In genomic region chr2:208334230-208334629, GRCh38 we compare ENCODE assay signal across 21 cellular contexts.
DNase-seq lines count a peak whose midpoint lies in the region; ATAC-seq and TF ChIP-seq lines count a peak whose summit lies in the region.
"Had no signal": no experiment of that assay in that cellular context is flagged by ENCODE, and none has a peak within 500 bp of the region (broad histone marks: within the 10 kb centered on the region; RNA-seq: fewer than 3 reads in every experiment).

No MANE protein-coding gene starts in this region.

- intact Hi-C loops in Caco-2 (cut with micrococcal nuclease; ENCODE audit: unreplicated experiment): loop anchor here (10.0 kb wide), 1 partner anchor 159 kb away; no protein-coding TSS in a partner anchor
- intact Hi-C loops in activated T-helper 1 cell treated with anti-CD3 and anti-CD28 coated beads, Interleukin-12 subunit alpha, Interleukin-12 subunit beta, Interleukin-2, Interleukin-4 antibody, amounts not matched to agents 30 ng/mL and 10 ng/mL and 1 ng/mL, durations not matched to agents 14 hours and 24 hours and 36 hours (cut with micrococcal nuclease): no loop called here

- peak; percentile 24 for ATAC-seq in stimulated activated effector memory CD8-positive, alpha-beta T cell treated with anti-CD3 and anti-CD28 coated beads, Interleukin-12 subunit alpha, Interleukin-12 subunit beta, amount 100 ng/mL, for 72 hours
- ATAC-seq in activated CD4-positive, CD25-positive, alpha-beta regulatory T cell treated with anti-CD3 and anti-CD28 coated beads, Interleukin-2, amount 50 U/mL, for 24 hours: no peak
- ATAC-seq: left cardiac atrium, Right ventricle myocardium inferior had no signal

- H3K27me3 ChIP-seq in Caco-2 (replicated peaks; ENCODE audit: control insufficient read depth, insufficient read depth, low read length): no peaks in the 10 kb centered on the region

- BruUV-seq in Caco-2 (replicated peaks; lab: Mats Ljungman, UMichigan): no TSS peak

- TF ChIP-seq CTCF in Caco-2 (IDR thresholded peaks at IDR 0.05; ENCODE audit: insufficient read depth in 1 of 2, low read depth in 1 of 2, low read length in 1 of 2, severe bottlenecking in 1 of 2, unreplicated experiment in 1 of 2): no peak

- peaks cover 9% of the 10 kb centered on the region for H3K36me3 Mint-ChIP-seq in Caco-2 (ENCODE audit: insufficient read depth, unreplicated experiment)
- H3K36me3 Mint-ChIP-seq in activated T-helper 1 cell treated with anti-CD3 and anti-CD28 coated beads, Interleukin-12 subunit alpha, Interleukin-12 subunit beta, Interleukin-2, Interleukin-4 antibody, amounts not matched to agents 30 ng/mL and 10 ng/mL and 1 ng/mL, durations not matched to agents 14 hours and 24 hours and 36 hours (ENCODE audit: low read depth): peaks cover 31% of the 10 kb centered on the region
- peaks cover 86% of the 10 kb centered on the region for H3K36me3 Mint-ChIP-seq in stimulated activated effector memory CD8-positive, alpha-beta T cell treated with anti-CD3 and anti-CD28 coated beads, Interleukin-12 subunit alpha, Interleukin-12 subunit beta, amount 100 ng/mL, for 72 hours

- no peaks in the 10 kb centered on the region for H3K9me3 ChIP-seq in Caco-2
- H3K9me3 ChIP-seq: prostate gland, thoracic aorta had no signal

- H3K4me3 ChIP-seq in Caco-2 (ENCODE audit: low read depth, low read length): no peak overlapping the region
- H3K4me3 ChIP-seq: prostate gland, thoracic aorta had no signal

- no peaks in the 10 kb centered on the region; the same call in 1 of the 2 replicates for H3K36me3 ChIP-seq in Caco-2 (ENCODE audit: control insufficient read depth, insufficient read depth, low read length)

- peaks cover 7% of the 10 kb centered on the region for H3K4me1 Mint-ChIP-seq in Caco-2 (ENCODE audit: low read depth, unreplicated experiment)
- H3K4me1 Mint-ChIP-seq in activated T-helper 1 cell treated with anti-CD3 and anti-CD28 coated beads, Interleukin-12 subunit alpha, Interleukin-12 subunit beta, Interleukin-2, Interleukin-4 antibody, amounts not matched to agents 30 ng/mL and 10 ng/mL and 1 ng/mL, durations not matched to agents 14 hours and 24 hours and 36 hours (ENCODE audit: low read depth): no peaks in the 10 kb centered on the region
- H3K4me1 Mint-ChIP-seq in stimulated activated effector memory CD8-positive, alpha-beta T cell treated with anti-CD3 and anti-CD28 coated beads, Interleukin-12 subunit alpha, Interleukin-12 subunit beta, amount 100 ng/mL, for 72 hours: peaks cover 5% of the 10 kb centered on the region
- H3K4me1 Mint-ChIP-seq: brain, neural crest cell had no signal

- H3K4me3 Mint-ChIP-seq in Caco-2 (ENCODE audit: unreplicated experiment): no peak overlapping the region
- no peak overlapping the region for H3K4me3 Mint-ChIP-seq in activated T-helper 1 cell treated with anti-CD3 and anti-CD28 coated beads, Interleukin-12 subunit alpha, Interleukin-12 subunit beta, Interleukin-2, Interleukin-4 antibody, amounts not matched to agents 30 ng/mL and 10 ng/mL and 1 ng/mL, durations not matched to agents 14 hours and 24 hours and 36 hours
- no peak overlapping the region for H3K4me3 Mint-ChIP-seq in stimulated activated effector memory CD8-positive, alpha-beta T cell treated with anti-CD3 and anti-CD28 coated beads, Interleukin-12 subunit alpha, Interleukin-12 subunit beta, amount 100 ng/mL, for 72 hours
- H3K4me3 Mint-ChIP-seq: brain, HFFc6, neural crest cell had no signal

- no peak overlapping the region for H3K27ac Mint-ChIP-seq in Caco-2 (ENCODE audit: unreplicated experiment)
- peak overlapping the region; percentile 13 for H3K27ac Mint-ChIP-seq in activated T-helper 1 cell treated with anti-CD3 and anti-CD28 coated beads, Interleukin-12 subunit alpha, Interleukin-12 subunit beta, Interleukin-2, Interleukin-4 antibody, amounts not matched to agents 30 ng/mL and 10 ng/mL and 1 ng/mL, durations not matched to agents 14 hours and 24 hours and 36 hours
- peak overlapping the region; percentile 38 for H3K27ac Mint-ChIP-seq in stimulated activated effector memory CD8-positive, alpha-beta T cell treated with anti-CD3 and anti-CD28 coated beads, Interleukin-12 subunit alpha, Interleukin-12 subunit beta, amount 100 ng/mL, for 72 hours
- H3K27ac Mint-ChIP-seq: HFFc6 had no signal

- H3K4me1 ChIP-seq in Caco-2: peaks cover 5% of the 10 kb centered on the region; the same call in 1 of the 2 replicates
- H3K4me1 ChIP-seq: prostate gland had no signal

- H3K27me3 Mint-ChIP-seq in Caco-2 (ENCODE audit: insufficient read depth, unreplicated experiment): no peaks in the 10 kb centered on the region
- H3K27me3 Mint-ChIP-seq in activated T-helper 1 cell treated with anti-CD3 and anti-CD28 coated beads, Interleukin-12 subunit alpha, Interleukin-12 subunit beta, Interleukin-2, Interleukin-4 antibody, amounts not matched to agents 30 ng/mL and 10 ng/mL and 1 ng/mL, durations not matched to agents 14 hours and 24 hours and 36 hours (ENCODE audit: insufficient read depth): no peaks in the 10 kb centered on the region
- H3K27me3 Mint-ChIP-seq: brain had no signal

- DNase-seq in Caco-2 (peak; percentile 39 to 55), left kidney (ENCODE audit: low read depth, low spot score) (peak; percentile 10), SKM-1 (lab: John Stamatoyannopoulos, UW; ENCODE audit: unreplicated experiment) (no peak), NCI-H1105 treated with DMSO at 0.1 percent for 48 hours (lab: John Stamatoyannopoulos, UW) (no peak)
- DNase-seq in activated T-helper 1 cell treated with anti-CD3 and anti-CD28 coated beads, Interleukin-12 subunit alpha, Interleukin-12 subunit beta, Interleukin-2, Interleukin-4 antibody, amounts not matched to agents 30 ng/mL and 10 ng/mL and 1 ng/mL, durations not matched to agents 14 hours and 24 hours and 36 hours (ENCODE audit: low spot score): no peak
- no peak for DNase-seq in stimulated activated effector memory CD8-positive, alpha-beta T cell treated with anti-CD3 and anti-CD28 coated beads, Interleukin-12 subunit alpha, Interleukin-12 subunit beta, amount 100 ng/mL, for 72 hours (ENCODE audit: low spot score in 2 of 2)
- DNase-seq: activated CD4-positive, CD25-positive, alpha-beta regulatory T cell; activated CD8-positive, alpha-beta memory T cell treated with anti-CD3 and anti-CD28 coated beads for 24 hours; COR-L47; effector CD8-positive, alpha-beta T cell; HFFc6; left cardiac atrium; MV-4-11; NCI-H1694; NCI-H748 treated with DMSO at 0.1 percent for 48 hours had no signal

- CTCF ChIA-PET in Caco-2 (lab: Charles Lee): no interaction called here

- POLR2A ChIA-PET in Caco-2 (lab: Charles Lee): no interaction called here

- H3K9me3 Mint-ChIP-seq in Caco-2 (ENCODE audit: unreplicated experiment): no peaks in the 10 kb centered on the region
- no peaks in the 10 kb centered on the region for H3K9me3 Mint-ChIP-seq in activated T-helper 1 cell treated with anti-CD3 and anti-CD28 coated beads, Interleukin-12 subunit alpha, Interleukin-12 subunit beta, Interleukin-2, Interleukin-4 antibody, amounts not matched to agents 30 ng/mL and 10 ng/mL and 1 ng/mL, durations not matched to agents 14 hours and 24 hours and 36 hours
- H3K9me3 Mint-ChIP-seq in stimulated activated effector memory CD8-positive, alpha-beta T cell treated with anti-CD3 and anti-CD28 coated beads, Interleukin-12 subunit alpha, Interleukin-12 subunit beta, amount 100 ng/mL, for 72 hours: no peaks in the 10 kb centered on the region
- H3K9me3 Mint-ChIP-seq: brain, HFFc6, neural crest cell had no signal

Comparison
In these comparisons a context has a peak if more than half of its experiments do, and no peak if none do; other contexts are left out.
1. DNase-seq: peak in Caco-2 (2 of 2) and left kidney (single experiment); none in activated T-helper 1 cell treated with anti-CD3 and anti-CD28 coated beads, Interleukin-12 subunit alpha, Interleukin-12 subunit beta, Interleukin-2, Interleukin-4 antibody, amounts not matched to agents 30 ng/mL and 10 ng/mL and 1 ng/mL, durations not matched to agents 14 hours and 24 hours and 36 hours (single experiment), stimulated activated effector memory CD8-positive, alpha-beta T cell treated with anti-CD3 and anti-CD28 coated beads, Interleukin-12 subunit alpha, Interleukin-12 subunit beta, amount 100 ng/mL, for 72 hours (0 of 2), SKM-1 (single experiment) and NCI-H1105 treated with DMSO at 0.1 percent for 48 hours (single experiment).